ENCODE assay signal across 9 cellular contexts in the genomic region with DNA sequence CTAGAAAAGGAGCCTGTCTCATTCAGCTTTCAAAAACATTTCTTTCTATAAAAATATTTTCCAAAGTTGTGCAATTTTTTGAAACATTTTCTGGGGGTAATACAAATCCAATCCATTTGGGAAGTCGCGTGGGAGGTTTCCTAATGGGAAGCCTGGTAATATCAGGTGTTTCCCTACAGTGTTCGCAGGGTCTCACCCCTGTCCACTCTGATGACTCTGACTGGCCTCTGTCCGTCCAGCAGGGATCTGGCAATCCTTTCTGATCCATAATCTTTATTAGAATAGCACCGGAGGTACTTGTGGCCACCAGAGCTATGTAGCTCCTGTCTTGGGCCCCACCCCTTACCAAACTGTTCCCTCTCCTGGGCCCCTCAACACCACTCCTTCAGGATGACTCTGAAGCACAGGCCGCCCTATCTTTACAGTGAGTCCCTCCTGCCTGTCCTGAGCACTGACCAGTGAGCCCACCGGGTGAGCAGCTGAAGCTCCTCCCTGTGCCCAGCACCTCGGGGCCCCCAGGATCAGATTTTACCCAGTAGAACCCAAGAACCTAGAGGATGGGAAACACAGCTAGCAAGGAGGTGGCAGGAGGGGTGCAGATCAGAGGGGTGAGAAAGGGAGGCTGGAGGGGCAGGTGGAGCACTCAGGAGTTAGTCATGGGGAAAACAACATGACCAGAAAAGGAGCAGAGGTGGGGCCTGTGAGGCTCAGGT.
DNase-seq lines count a peak whose midpoint lies in the region; TF ChIP-seq lines count a peak whose summit lies in the region.
"Had no signal": no experiment of that assay in that cellular context is flagged by ENCODE, and none has a peak within 500 bp of the region (broad histone marks: within the 10 kb centered on the region; RNA-seq: fewer than 3 reads in every experiment).

No MANE protein-coding gene starts in this region.

- H3K27ac ChIP-seq in tibial artery, result peak overlapping the region; percentile 27 to 57

- POLR2A ChIA-PET in activated CD4-positive, alpha-beta T cell treated with anti-CD3 and anti-CD28 coated beads, Interleukin-2, amount 10 ng/mL, durations not matched to agents 7 days and 5 days (lab: Charles Lee), result no interaction called here

- H3K4me1 ChIP-seq in tibial artery, result peaks cover 0 to 29% (median 7%) of the 10 kb centered on the region in 4 donors

- no peak for DNase-seq in activated CD4-positive, alpha-beta T cell treated with anti-CD3 and anti-CD28 coated beads, Interleukin-2, amount 10 ng/mL, durations not matched to agents 7 days and 5 days
- DNase-seq in activated CD4-positive, alpha-beta T cell treated with anti-CD3 and anti-CD28 coated beads for 4 hours, result no peak
- DNase-seq in activated naive CD8-positive, alpha-beta T cell treated with anti-CD3 and anti-CD28 coated beads for 36 hours, result no peak
- DNase-seq in kidney tubule cell (ENCODE audit: low spot score) (peak; percentile 28), tibial artery (no peak), SKM-1 treated with dmso at 0.1 percent for 144 hours (lab: John Stamatoyannopoulos, UW; ENCODE audit: unreplicated experiment) (no peak), amygdala (lab: John Stamatoyannopoulos, UW) (no peak), T1000 (lab: John Stamatoyannopoulos, UW) (no peak)
- DNase-seq: NCI-H187 treated with DMSO at 0.1 percent for 48 hours had no signal

- H3K9me3 Mint-ChIP-seq in activated CD4-positive, alpha-beta T cell treated with anti-CD3 and anti-CD28 coated beads, Interleukin-2, amount 10 ng/mL, durations not matched to agents 7 days and 5 days, result no peaks in the 10 kb centered on the region
- no peaks in the 10 kb centered on the region for H3K9me3 Mint-ChIP-seq in activated naive CD8-positive, alpha-beta T cell treated with anti-CD3 and anti-CD28 coated beads for 36 hours

- H3K4me3 ChIP-seq in tibial artery, result no peak overlapping the region

- H3K36me3 ChIP-seq in tibial artery, result no peaks in the 10 kb centered on the region

- H3K27ac Mint-ChIP-seq in activated CD4-positive, alpha-beta T cell treated with anti-CD3 and anti-CD28 coated beads, Interleukin-2, amount 10 ng/mL, durations not matched to agents 7 days and 5 days, result peak overlapping the region; percentile 74
- peak overlapping the region; percentile 95 for H3K27ac Mint-ChIP-seq in activated naive CD8-positive, alpha-beta T cell treated with anti-CD3 and anti-CD28 coated beads for 36 hours

- H3K9me3 ChIP-seq in tibial artery, result no peaks in the 10 kb centered on the region

- CTCF ChIA-PET in activated CD4-positive, alpha-beta T cell treated with anti-CD3 and anti-CD28 coated beads, Interleukin-2, amount 10 ng/mL, durations not matched to agents 7 days and 5 days (lab: Charles Lee), result interaction anchor here (1.0 to 1.7 kb wide), 9 partner anchors 8 to 85 kb away, joined by 3 to 7 read pairs (median 4); partner anchors contain the start of gene PTPRE

- intact Hi-C loops in tibial artery (cut with DNase I; ENCODE audit: low total_unique reads), result no loop called here

- H3K27me3 Mint-ChIP-seq in activated CD4-positive, alpha-beta T cell treated with anti-CD3 and anti-CD28 coated beads, Interleukin-2, amount 10 ng/mL, durations not matched to agents 7 days and 5 days, result peaks cover 2% of the 10 kb centered on the region
- peaks cover 11% of the 10 kb centered on the region for H3K27me3 Mint-ChIP-seq in activated naive CD8-positive, alpha-beta T cell treated with anti-CD3 and anti-CD28 coated beads for 36 hours

- no peaks in the 10 kb centered on the region for H3K36me3 Mint-ChIP-seq in activated CD4-positive, alpha-beta T cell treated with anti-CD3 and anti-CD28 coated beads, Interleukin-2, amount 10 ng/mL, durations not matched to agents 7 days and 5 days (ENCODE audit: low read depth)
- no peaks in the 10 kb centered on the region for H3K36me3 Mint-ChIP-seq in activated naive CD8-positive, alpha-beta T cell treated with anti-CD3 and anti-CD28 coated beads for 36 hours

- H3K4me1 Mint-ChIP-seq in activated CD4-positive, alpha-beta T cell treated with anti-CD3 and anti-CD28 coated beads, Interleukin-2, amount 10 ng/mL, durations not matched to agents 7 days and 5 days, result peaks cover 34% of the 10 kb centered on the region
- peaks cover 44% of the 10 kb centered on the region for H3K4me1 Mint-ChIP-seq in activated naive CD8-positive, alpha-beta T cell treated with anti-CD3 and anti-CD28 coated beads for 36 hours

- no peak for TF ChIP-seq CTCF in tibial artery (IDR thresholded peaks at IDR 0.05)

- H3K27me3 ChIP-seq in tibial artery, result no peaks in the 10 kb centered on the region

- H3K4me3 Mint-ChIP-seq in activated CD4-positive, alpha-beta T cell treated with anti-CD3 and anti-CD28 coated beads, Interleukin-2, amount 10 ng/mL, durations not matched to agents 7 days and 5 days, result no peak overlapping the region
- H3K4me3 Mint-ChIP-seq in activated naive CD8-positive, alpha-beta T cell treated with anti-CD3 and anti-CD28 coated beads for 36 hours, result peak overlapping the region; percentile 68
